1 cellular context compared by ENCODE assay signal in the genomic region with DNA sequence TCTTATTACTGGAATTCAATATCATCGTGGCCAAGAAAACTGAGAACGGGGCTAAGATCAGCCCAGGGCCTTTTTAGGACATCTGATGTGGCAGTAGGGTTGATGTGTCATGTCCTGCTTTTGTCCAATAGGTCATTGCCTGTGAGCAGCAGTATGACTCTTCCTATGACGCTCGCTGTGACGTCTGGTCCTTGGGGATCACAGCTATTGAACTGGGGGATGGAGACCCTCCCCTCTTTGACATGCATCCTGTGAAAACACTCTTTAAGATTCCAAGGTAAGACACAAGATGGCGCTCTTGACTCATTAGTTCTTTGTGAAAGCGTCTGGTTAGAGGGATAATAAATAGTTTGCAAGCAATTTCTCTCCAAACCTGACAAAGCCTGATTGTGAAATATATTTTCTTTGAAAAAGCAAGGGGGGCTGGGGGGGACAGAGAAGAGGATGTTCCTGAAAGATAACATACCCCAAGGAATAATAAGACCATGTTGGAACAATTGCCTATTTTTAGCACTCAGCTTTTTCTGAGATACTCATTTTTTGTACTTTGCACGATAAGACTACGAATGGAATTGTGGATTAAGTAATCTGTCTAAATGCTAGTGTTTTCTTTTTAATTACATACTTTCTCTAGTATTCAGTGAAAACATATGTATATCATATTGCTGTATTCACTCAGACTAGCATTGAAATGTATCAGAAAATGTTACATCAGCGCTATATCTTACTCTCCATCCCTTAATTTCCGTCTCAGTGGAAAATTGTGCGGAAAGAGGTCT.
TF ChIP-seq lines count a peak whose summit lies in the region.

No MANE protein-coding gene starts in this region.

TF ChIP-seq in GM12878, 131 proteins besides CTCF, POLR2A, EP300 and RAD21 (continued from another document):
- TF ChIP-seq, protein P1, sequence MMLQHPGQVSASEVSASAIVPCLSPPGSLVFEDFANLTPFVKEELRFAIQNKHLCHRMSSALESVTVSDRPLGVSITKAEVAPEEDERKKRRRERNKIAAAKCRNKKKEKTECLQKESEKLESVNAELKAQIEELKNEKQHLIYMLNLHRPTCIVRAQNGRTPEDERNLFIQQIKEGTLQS (IDR thresholded peaks at IDR 0.05; ENCODE audit: borderline replicate concordance, extremely low read depth, low read depth, low read length) = no peak
- TF ChIP-seq CREB1 (IDR thresholded peaks at IDR 0.05; ENCODE audit: low read depth) = peak; percentile 66
- TF ChIP-seq, protein P2, sequence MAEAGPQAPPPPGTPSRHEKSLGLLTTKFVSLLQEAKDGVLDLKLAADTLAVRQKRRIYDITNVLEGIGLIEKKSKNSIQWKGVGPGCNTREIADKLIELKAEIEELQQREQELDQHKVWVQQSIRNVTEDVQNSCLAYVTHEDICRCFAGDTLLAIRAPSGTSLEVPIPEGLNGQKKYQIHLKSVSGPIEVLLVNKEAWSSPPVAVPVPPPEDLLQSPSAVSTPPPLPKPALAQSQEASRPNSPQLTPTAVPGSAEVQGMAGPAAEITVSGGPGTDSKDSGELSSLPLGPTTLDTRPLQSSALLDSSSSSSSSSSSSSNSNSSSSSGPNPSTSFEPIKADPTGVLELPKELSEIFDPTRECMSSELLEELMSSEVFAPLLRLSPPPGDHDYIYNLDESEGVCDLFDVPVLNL (IDR thresholded peaks at IDR 0.05; ENCODE audit: low read depth, low read length) = no peak
- no peak for TF ChIP-seq IKZF1 (conservative IDR thresholded peaks at IDR 0.05)
- TF ChIP-seq CEBPB (IDR thresholded peaks at IDR 0.05; ENCODE audit: borderline replicate concordance in 1 of 2, low read depth in 2 of 2, low read length in 2 of 2) = no peak
- TF ChIP-seq MXI1 (IDR thresholded peaks at IDR 0.05; ENCODE audit: low read depth, low read length) = no peak
- TF ChIP-seq ZNF622 (IDR thresholded peaks at IDR 0.05) = no peak
- TF ChIP-seq, protein P3, sequence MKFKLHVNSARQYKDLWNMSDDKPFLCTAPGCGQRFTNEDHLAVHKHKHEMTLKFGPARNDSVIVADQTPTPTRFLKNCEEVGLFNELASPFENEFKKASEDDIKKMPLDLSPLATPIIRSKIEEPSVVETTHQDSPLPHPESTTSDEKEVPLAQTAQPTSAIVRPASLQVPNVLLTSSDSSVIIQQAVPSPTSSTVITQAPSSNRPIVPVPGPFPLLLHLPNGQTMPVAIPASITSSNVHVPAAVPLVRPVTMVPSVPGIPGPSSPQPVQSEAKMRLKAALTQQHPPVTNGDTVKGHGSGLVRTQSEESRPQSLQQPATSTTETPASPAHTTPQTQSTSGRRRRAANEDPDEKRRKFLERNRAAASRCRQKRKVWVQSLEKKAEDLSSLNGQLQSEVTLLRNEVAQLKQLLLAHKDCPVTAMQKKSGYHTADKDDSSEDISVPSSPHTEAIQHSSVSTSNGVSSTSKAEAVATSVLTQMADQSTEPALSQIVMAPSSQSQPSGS (IDR thresholded peaks at IDR 0.05; ENCODE audit: low read length) = no peak
- TF ChIP-seq RB1 (IDR thresholded peaks at IDR 0.05; ENCODE audit: borderline replicate concordance) = peak; percentile 48; the same call in 1 of the 2 replicates
- no peak for TF ChIP-seq NFXL1 (IDR thresholded peaks at IDR 0.05; ENCODE audit: borderline replicate concordance)
- TF ChIP-seq CHD2 (IDR thresholded peaks at IDR 0.05; ENCODE audit: borderline replicate concordance, low read depth, low read length) = no peak
- TF ChIP-seq SMC3 (IDR thresholded peaks at IDR 0.05; ENCODE audit: borderline replicate concordance, low read length) = peak; percentile 69; the same call in 1 of the 2 replicates
- TF ChIP-seq, protein P4, sequence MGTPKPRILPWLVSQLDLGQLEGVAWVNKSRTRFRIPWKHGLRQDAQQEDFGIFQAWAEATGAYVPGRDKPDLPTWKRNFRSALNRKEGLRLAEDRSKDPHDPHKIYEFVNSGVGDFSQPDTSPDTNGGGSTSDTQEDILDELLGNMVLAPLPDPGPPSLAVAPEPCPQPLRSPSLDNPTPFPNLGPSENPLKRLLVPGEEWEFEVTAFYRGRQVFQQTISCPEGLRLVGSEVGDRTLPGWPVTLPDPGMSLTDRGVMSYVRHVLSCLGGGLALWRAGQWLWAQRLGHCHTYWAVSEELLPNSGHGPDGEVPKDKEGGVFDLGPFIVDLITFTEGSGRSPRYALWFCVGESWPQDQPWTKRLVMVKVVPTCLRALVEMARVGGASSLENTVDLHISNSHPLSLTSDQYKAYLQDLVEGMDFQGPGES (IDR thresholded peaks at IDR 0.05) = no peak
- TF ChIP-seq BACH1 (IDR thresholded peaks at IDR 0.05; ENCODE audit: borderline replicate concordance) = no peak
- TF ChIP-seq, protein P5, sequence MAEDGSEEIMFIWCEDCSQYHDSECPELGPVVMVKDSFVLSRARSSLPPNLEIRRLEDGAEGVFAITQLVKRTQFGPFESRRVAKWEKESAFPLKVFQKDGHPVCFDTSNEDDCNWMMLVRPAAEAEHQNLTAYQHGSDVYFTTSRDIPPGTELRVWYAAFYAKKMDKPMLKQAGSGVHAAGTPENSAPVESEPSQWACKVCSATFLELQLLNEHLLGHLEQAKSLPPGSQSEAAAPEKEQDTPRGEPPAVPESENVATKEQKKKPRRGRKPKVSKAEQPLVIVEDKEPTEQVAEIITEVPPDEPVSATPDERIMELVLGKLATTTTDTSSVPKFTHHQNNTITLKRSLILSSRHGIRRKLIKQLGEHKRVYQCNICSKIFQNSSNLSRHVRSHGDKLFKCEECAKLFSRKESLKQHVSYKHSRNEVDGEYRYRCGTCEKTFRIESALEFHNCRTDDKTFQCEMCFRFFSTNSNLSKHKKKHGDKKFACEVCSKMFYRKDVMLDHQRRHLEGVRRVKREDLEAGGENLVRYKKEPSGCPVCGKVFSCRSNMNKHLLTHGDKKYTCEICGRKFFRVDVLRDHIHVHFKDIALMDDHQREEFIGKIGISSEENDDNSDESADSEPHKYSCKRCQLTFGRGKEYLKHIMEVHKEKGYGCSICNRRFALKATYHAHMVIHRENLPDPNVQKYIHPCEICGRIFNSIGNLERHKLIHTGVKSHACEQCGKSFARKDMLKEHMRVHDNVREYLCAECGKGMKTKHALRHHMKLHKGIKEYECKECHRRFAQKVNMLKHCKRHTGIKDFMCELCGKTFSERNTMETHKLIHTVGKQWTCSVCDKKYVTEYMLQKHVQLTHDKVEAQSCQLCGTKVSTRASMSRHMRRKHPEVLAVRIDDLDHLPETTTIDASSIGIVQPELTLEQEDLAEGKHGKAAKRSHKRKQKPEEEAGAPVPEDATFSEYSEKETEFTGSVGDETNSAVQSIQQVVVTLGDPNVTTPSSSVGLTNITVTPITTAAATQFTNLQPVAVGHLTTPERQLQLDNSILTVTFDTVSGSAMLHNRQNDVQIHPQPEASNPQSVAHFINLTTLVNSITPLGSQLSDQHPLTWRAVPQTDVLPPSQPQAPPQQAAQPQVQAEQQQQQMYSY (CRISPR knock-in tag; IDR thresholded peaks at IDR 0.05) = no peak
- TF ChIP-seq MEF2B (IDR thresholded peaks at IDR 0.05; ENCODE audit: partially characterized antibody, poor library complexity, severe bottlenecking) = peak; percentile 59
- TF ChIP-seq BMI1 (IDR thresholded peaks at IDR 0.05; ENCODE audit: borderline replicate concordance) = no peak
- TF ChIP-seq FOXM1 (IDR thresholded peaks at IDR 0.05; ENCODE audit: low read depth, low read length) = 0 out of 2 replicates have a peak, but pooled peaks have one; percentile 16
- no peak for TF ChIP-seq POLR2AphosphoS2 (IDR thresholded peaks at IDR 0.05; ENCODE audit: low read depth, low read length)
- peak in 1 of 2 experiments; percentile 48; a peak in 2 of 4 replicates for TF ChIP-seq SRF (IDR thresholded peaks at IDR 0.05; ENCODE audit: low read depth in 2 of 2, low read length in 2 of 2)
- TF ChIP-seq SMAD5 (IDR thresholded peaks at IDR 0.05; ENCODE audit: low read depth) = no peak
- no peak for TF ChIP-seq IRF4 (IDR thresholded peaks at IDR 0.05; ENCODE audit: low read depth, low read length)
- TF ChIP-seq PAX5 (IDR thresholded peaks at IDR 0.05; ENCODE audit: borderline replicate concordance, low read depth, low read length) = no peak
- TF ChIP-seq, protein P6, sequence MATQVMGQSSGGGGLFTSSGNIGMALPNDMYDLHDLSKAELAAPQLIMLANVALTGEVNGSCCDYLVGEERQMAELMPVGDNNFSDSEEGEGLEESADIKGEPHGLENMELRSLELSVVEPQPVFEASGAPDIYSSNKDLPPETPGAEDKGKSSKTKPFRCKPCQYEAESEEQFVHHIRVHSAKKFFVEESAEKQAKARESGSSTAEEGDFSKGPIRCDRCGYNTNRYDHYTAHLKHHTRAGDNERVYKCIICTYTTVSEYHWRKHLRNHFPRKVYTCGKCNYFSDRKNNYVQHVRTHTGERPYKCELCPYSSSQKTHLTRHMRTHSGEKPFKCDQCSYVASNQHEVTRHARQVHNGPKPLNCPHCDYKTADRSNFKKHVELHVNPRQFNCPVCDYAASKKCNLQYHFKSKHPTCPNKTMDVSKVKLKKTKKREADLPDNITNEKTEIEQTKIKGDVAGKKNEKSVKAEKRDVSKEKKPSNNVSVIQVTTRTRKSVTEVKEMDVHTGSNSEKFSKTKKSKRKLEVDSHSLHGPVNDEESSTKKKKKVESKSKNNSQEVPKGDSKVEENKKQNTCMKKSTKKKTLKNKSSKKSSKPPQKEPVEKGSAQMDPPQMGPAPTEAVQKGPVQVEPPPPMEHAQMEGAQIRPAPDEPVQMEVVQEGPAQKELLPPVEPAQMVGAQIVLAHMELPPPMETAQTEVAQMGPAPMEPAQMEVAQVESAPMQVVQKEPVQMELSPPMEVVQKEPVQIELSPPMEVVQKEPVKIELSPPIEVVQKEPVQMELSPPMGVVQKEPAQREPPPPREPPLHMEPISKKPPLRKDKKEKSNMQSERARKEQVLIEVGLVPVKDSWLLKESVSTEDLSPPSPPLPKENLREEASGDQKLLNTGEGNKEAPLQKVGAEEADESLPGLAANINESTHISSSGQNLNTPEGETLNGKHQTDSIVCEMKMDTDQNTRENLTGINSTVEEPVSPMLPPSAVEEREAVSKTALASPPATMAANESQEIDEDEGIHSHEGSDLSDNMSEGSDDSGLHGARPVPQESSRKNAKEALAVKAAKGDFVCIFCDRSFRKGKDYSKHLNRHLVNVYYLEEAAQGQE (IDR thresholded peaks at IDR 0.05; ENCODE audit: low read depth, low read length) = no peak
